Comparison of ENCODE assay signal across 21 cellular contexts in genomic region chr11:62752177-62752785, GRCh38. TPM values are rescaled to one million over a fixed set of nuclear protein-coding genes. Genes with fewer than 3 reads are reported as not detected.
DNase-seq lines count a peak whose midpoint lies in the region; ATAC-seq, FAIRE-seq and TF ChIP-seq lines count a peak whose summit lies in the region.
"Had no signal": no experiment of that assay in that cellular context is flagged by ENCODE, and none has a peak within 500 bp of the region (broad histone marks: within the 10 kb centered on the region; RNA-seq: fewer than 3 reads in every experiment).

No MANE protein-coding gene starts in this region.

- peaks cover 31% of the 10 kb centered on the region for H3K4me1 Mint-ChIP-seq in activated naive CD8-positive, alpha-beta T cell (ENCODE audit: low read depth)
- H3K4me1 Mint-ChIP-seq in activated naive CD8-positive, alpha-beta T cell treated with anti-CD3 and anti-CD28 coated beads, Interleukin-2, amount 50 U/mL, for 24 hours: peaks cover 27% of the 10 kb centered on the region
- H3K4me1 Mint-ChIP-seq in stimulated activated effector memory CD8-positive, alpha-beta T cell treated with anti-CD3 and anti-CD28 coated beads, Interleukin-12 subunit alpha, Interleukin-12 subunit beta, amount 100 ng/mL, for 72 hours: peaks cover 20% of the 10 kb centered on the region

- no peak for DNase-seq in activated naive CD8-positive, alpha-beta T cell treated with anti-CD3 and anti-CD28 coated beads, Interleukin-2, amount 50 U/mL, for 24 hours
- no peak for DNase-seq in NT2/D1 (ENCODE audit: low read depth, low spot score)
- DNase-seq in kidney: peak; percentile 70
- DNase-seq in stimulated activated effector memory CD8-positive, alpha-beta T cell treated with anti-CD3 and anti-CD28 coated beads, Interleukin-12 subunit alpha, Interleukin-12 subunit beta, amount 100 ng/mL, for 72 hours (ENCODE audit: low spot score in 2 of 2): no peak
- DNase-seq in NOMO-1 treated with DMSO at 0.1 percent for 48 hours (lab: John Stamatoyannopoulos, UW; ENCODE audit: unreplicated experiment): no peak
- DNase-seq in GM10248 (ENCODE audit: extremely low spot score): no peak
- DNase-seq in DMS153 (lab: John Stamatoyannopoulos, UW): no peak
- DNase-seq: endodermal cell; GDM1; hippocampal formation; mesendoderm; NCI-H1436; NCI-H774; sigmoid colon; stimulated activated CD4-positive, alpha-beta T cell treated with anti-CD3 and anti-CD28 coated beads, Interleukin-2, amount 100 ng/mL, for 24 hours; substantia nigra had no signal

- POLR2A ChIA-PET in GM10248 (lab: Yijun Ruan, JAX): interaction anchor here (0.5 to 2.6 kb wide), 2 partner anchors 78 to 88 kb away, joined by 3 to 27 read pairs; partner anchors contain the start of gene WDR74

- no peaks in the 10 kb centered on the region for H3K9me3 Mint-ChIP-seq in activated naive CD8-positive, alpha-beta T cell (ENCODE audit: low read depth)
- H3K9me3 Mint-ChIP-seq in activated naive CD8-positive, alpha-beta T cell treated with anti-CD3 and anti-CD28 coated beads, Interleukin-2, amount 50 U/mL, for 24 hours: no peaks in the 10 kb centered on the region
- H3K9me3 Mint-ChIP-seq in stimulated activated effector memory CD8-positive, alpha-beta T cell treated with anti-CD3 and anti-CD28 coated beads, Interleukin-12 subunit alpha, Interleukin-12 subunit beta, amount 100 ng/mL, for 72 hours: no peaks in the 10 kb centered on the region
- H3K9me3 Mint-ChIP-seq: endodermal cell had no signal

- peak overlapping the region; percentile 97 for H3K4me3 Mint-ChIP-seq in activated naive CD8-positive, alpha-beta T cell
- H3K4me3 Mint-ChIP-seq in activated naive CD8-positive, alpha-beta T cell treated with anti-CD3 and anti-CD28 coated beads, Interleukin-2, amount 50 U/mL, for 24 hours: no peak overlapping the region
- peak overlapping the region; percentile 87 for H3K4me3 Mint-ChIP-seq in stimulated activated effector memory CD8-positive, alpha-beta T cell treated with anti-CD3 and anti-CD28 coated beads, Interleukin-12 subunit alpha, Interleukin-12 subunit beta, amount 100 ng/mL, for 72 hours

- H3K4me1 ChIP-seq in NT2/D1 (ENCODE audit: insufficient read depth, insufficient read length): peaks cover 8% of the 10 kb centered on the region
- H3K4me1 ChIP-seq in kidney (ENCODE audit: control insufficient read depth in 1 of 2, insufficient read depth in 1 of 2, low read depth in 1 of 2, low read length in 2 of 2): peaks cover 12 to 13% of the 10 kb centered on the region in 2 donors
- H3K4me1 ChIP-seq: breast epithelium had no signal

- ATAC-seq in activated naive CD8-positive, alpha-beta T cell treated with anti-CD3 and anti-CD28 coated beads, Interleukin-2, amount 50 U/mL, for 24 hours: no peak
- ATAC-seq in stimulated activated effector memory CD8-positive, alpha-beta T cell treated with anti-CD3 and anti-CD28 coated beads, Interleukin-12 subunit alpha, Interleukin-12 subunit beta, amount 100 ng/mL, for 72 hours: no peak
- ATAC-seq: SK-N-SH treated with all-trans-retinoic acid at 6 μM for 48 hours had no signal

- H3K4me3 ChIP-seq in NT2/D1 (ENCODE audit: insufficient read length, low read depth) (no peak overlapping the region), kidney (ENCODE audit: low read length in 2 of 2) (no peak overlapping the region)

- H3K36me3 ChIP-seq in NT2/D1 (ENCODE audit: insufficient read depth, insufficient read length, low read length) (peaks cover 29% of the 10 kb centered on the region), kidney (ENCODE audit: control insufficient read depth in 1 of 2, insufficient read depth in 2 of 2, low read length in 2 of 2) (peaks cover 0 to 10% of the 10 kb centered on the region in 2 donors)
- H3K36me3 ChIP-seq: breast epithelium had no signal

- H3K27me3 ChIP-seq in NT2/D1 (ENCODE audit: insufficient read depth, insufficient read length): no peaks in the 10 kb centered on the region
- H3K27me3 ChIP-seq: breast epithelium, sigmoid colon had no signal

- no peak overlapping the region for H3K27ac ChIP-seq in kidney (ENCODE audit: low read depth in 2 of 2, low read length in 2 of 2)
- H3K27ac ChIP-seq: breast epithelium had no signal

- H3K9me3 ChIP-seq in NT2/D1 (ENCODE audit: insufficient read depth, low read length): no peaks in the 10 kb centered on the region
- H3K9me3 ChIP-seq in kidney (ENCODE audit: control insufficient read depth in 1 of 2, low read length in 2 of 2): no peaks in the 10 kb centered on the region
- H3K9me3 ChIP-seq: breast epithelium, sigmoid colon had no signal

- H3K27me3 Mint-ChIP-seq in activated naive CD8-positive, alpha-beta T cell: no peaks in the 10 kb centered on the region
- peaks cover 2% of the 10 kb centered on the region for H3K27me3 Mint-ChIP-seq in activated naive CD8-positive, alpha-beta T cell treated with anti-CD3 and anti-CD28 coated beads, Interleukin-2, amount 50 U/mL, for 24 hours

- CTCF ChIA-PET in GM10248 (lab: Yijun Ruan, JAX): interaction anchor here (0.9 to 5.5 kb wide), 7 partner anchors 10 to 57 kb away, joined by 3 to 46 read pairs (median 8); partner anchors contain the start of genes POLR2G, TAF6L and TMEM179B

- intact Hi-C loops in kidney (cut with DNase I): no loop called here

- peak overlapping the region; percentile 46 for H3K27ac Mint-ChIP-seq in activated naive CD8-positive, alpha-beta T cell
- H3K27ac Mint-ChIP-seq in activated naive CD8-positive, alpha-beta T cell treated with anti-CD3 and anti-CD28 coated beads, Interleukin-2, amount 50 U/mL, for 24 hours: no peak overlapping the region
- H3K27ac Mint-ChIP-seq in stimulated activated effector memory CD8-positive, alpha-beta T cell treated with anti-CD3 and anti-CD28 coated beads, Interleukin-12 subunit alpha, Interleukin-12 subunit beta, amount 100 ng/mL, for 72 hours: no peak overlapping the region
- H3K27ac Mint-ChIP-seq: endodermal cell had no signal

- TF ChIP-seq CTCF in kidney (IDR thresholded peaks at IDR 0.05; ENCODE audit: borderline replicate concordance, extremely low read depth, insufficient read depth) (no peak), GM10248 (IDR thresholded peaks at IDR 0.05; ENCODE audit: control extremely low read depth, extremely low read depth, low read depth, missing control alignments) (no peak)

- peaks cover 4% of the 10 kb centered on the region for H3K36me3 Mint-ChIP-seq in activated naive CD8-positive, alpha-beta T cell
- peaks cover 8% of the 10 kb centered on the region for H3K36me3 Mint-ChIP-seq in activated naive CD8-positive, alpha-beta T cell treated with anti-CD3 and anti-CD28 coated beads, Interleukin-2, amount 50 U/mL, for 24 hours (ENCODE audit: low read depth)
- peaks cover 25% of the 10 kb centered on the region for H3K36me3 Mint-ChIP-seq in stimulated activated effector memory CD8-positive, alpha-beta T cell treated with anti-CD3 and anti-CD28 coated beads, Interleukin-12 subunit alpha, Interleukin-12 subunit beta, amount 100 ng/mL, for 72 hours

- no peak for FAIRE-seq in kidney (lab: Jason Lieb, UNC)
- FAIRE-seq: D721Med, RCC 7860 had no signal

- H3K9ac ChIP-seq in NT2/D1 (ENCODE audit: insufficient read length, low read depth) (peak overlapping the region; percentile 16), kidney (ENCODE audit: low read length in 2 of 2) (no peak overlapping the region)

RNA-seq across cellular contexts. Expression of gene ZBTB3, which starts 1.7 kb away (rescaled TPM):
- 15.0 TPM for total RNA-seq in kidney
- polyA plus RNA-seq in kidney (ENCODE audit: insufficient read depth, low read depth, low replicate concordance): 4.8 TPM

RNA-seq across cellular contexts. Expression of gene POLR2G, which starts 9.1 kb away (rescaled TPM):
- total RNA-seq in kidney: 66.0 TPM
- 143 TPM for polyA plus RNA-seq in kidney (ENCODE audit: insufficient read depth, low read depth, low replicate concordance)

RNA-seq across cellular contexts. Expression of gene TAF6L, which starts 18.9 kb away (rescaled TPM):
- 27.1 TPM for total RNA-seq in kidney
- 19.3 TPM for polyA plus RNA-seq in kidney (ENCODE audit: insufficient read depth, low read depth, low replicate concordance)

RNA-seq across cellular contexts. Expression of gene TTC9C, which starts 24.0 kb away (rescaled TPM):
- 24.8 TPM for total RNA-seq in kidney
- polyA plus RNA-seq in kidney (ENCODE audit: insufficient read depth, low read depth, low replicate concordance): 39.2 TPM

RNA-seq across cellular contexts. Expression of gene HNRNPUL2, which starts 25.0 kb away (rescaled TPM):
- total RNA-seq in kidney: 49.0 TPM
- 37.1 TPM for polyA plus RNA-seq in kidney (ENCODE audit: insufficient read depth, low read depth, low replicate concordance)
